In the genomic region with DNA sequence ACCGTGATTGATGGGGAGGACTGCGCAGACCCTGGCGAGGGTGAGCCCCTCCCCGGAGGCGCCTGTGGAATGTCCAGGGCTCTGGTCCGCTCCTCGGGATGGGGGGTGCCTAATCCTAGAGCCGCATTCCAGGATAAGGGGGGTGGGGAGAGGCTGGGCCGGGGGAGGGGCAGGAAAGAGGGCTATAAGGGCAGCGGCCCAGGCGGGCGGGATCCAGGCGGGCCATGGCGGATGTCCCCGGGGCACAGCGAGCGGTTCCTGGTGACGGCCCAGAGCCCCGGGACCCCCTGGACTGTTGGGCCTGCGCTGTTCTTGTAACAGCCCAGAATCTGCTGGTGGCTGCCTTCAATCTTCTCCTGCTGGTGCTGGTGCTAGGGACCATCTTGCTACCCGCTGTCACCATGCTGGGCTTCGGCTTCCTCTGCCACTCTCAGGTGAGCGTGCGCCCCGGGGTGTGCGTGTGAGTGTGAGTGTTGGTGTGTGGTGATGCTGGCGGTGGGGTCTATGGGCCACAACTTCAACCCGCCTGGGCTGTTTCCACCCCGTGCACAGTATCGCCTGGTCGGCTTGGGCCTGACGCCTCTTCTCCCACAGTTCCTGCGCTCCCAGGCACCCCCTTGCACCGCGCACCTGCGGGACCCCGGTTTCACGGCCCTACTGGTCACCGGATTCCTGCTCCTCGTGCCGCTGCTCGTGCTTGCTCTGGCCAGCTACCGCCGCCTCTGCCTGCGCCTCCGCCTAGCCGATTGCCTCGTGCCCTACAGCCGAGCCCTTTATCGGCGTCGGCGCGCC, we compare ENCODE assay signal across 8 cellular contexts. TPM values are rescaled to one million over a fixed set of nuclear protein-coding genes. Genes with fewer than 3 reads are reported as not detected.
DNase-seq lines count a peak whose midpoint lies in the region; ATAC-seq and TF ChIP-seq lines count a peak whose summit lies in the region.

A gene with protein sequence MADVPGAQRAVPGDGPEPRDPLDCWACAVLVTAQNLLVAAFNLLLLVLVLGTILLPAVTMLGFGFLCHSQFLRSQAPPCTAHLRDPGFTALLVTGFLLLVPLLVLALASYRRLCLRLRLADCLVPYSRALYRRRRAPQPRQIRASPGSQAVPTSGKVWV (plus strand): TSS at position 216 of the 792 bp plus-strand sequence. CDS start 9 bp downstream, at position 225.

- H2AK5ac ChIP-seq in mesendoderm (ENCODE audit: low read length), result no peak within 1 kb of the TSS

- peak within 1 kb of the TSS; percentile 6 for H3K18ac ChIP-seq in mesendoderm (ENCODE audit: low read length)

- H3K4me3 Mint-ChIP-seq in MCF 10A (ENCODE audit: unreplicated experiment), result no peak within 1 kb of the TSS

- CTCF ChIA-PET in MCF 10A (lab: Yijun Ruan, JAX), result interaction anchor here (0.6 to 0.9 kb wide), 2 partner anchors 21 to 114 kb away, joined by 3 read pairs; no protein-coding TSS in a partner anchor

- H3K4me1 Mint-ChIP-seq in MCF 10A (ENCODE audit: insufficient read depth, unreplicated experiment), result peaks cover 7% of the 10 kb centered on the region

- peak within 1 kb of the TSS; percentile 96 for H3K23ac ChIP-seq in mesendoderm (ENCODE audit: low read length)

- POLR2A ChIA-PET in MCF 10A (lab: Yijun Ruan, JAX), result interaction anchor here (2.1 to 3.1 kb wide), 3 partner anchors 12 to 112 kb away, joined by 9 to 70 read pairs (median 65); a partner anchor contains a TSS

- no peaks in the 10 kb centered on the region for H3K9me3 ChIP-seq in breast epithelium

- no peak within 1 kb of the TSS for H3K27ac Mint-ChIP-seq in MCF 10A (ENCODE audit: low read depth, unreplicated experiment)

- H3K4ac ChIP-seq in mesendoderm (ENCODE audit: low read depth, low read length), result no peak within 1 kb of the TSS

- no TSS peak for BruUV-seq in MCF 10A (replicated peaks; lab: Mats Ljungman, UMichigan)

- H3K27ac ChIP-seq in breast epithelium, result peak within 1 kb of the TSS; percentile 95 to 97
- no peak within 1 kb of the TSS for H3K27ac ChIP-seq in mesendoderm (ENCODE audit: low read depth, low read length)
- H3K27ac ChIP-seq in urinary bladder (ENCODE audit: low read depth), result peak within 1 kb of the TSS; percentile 61

- H3K36me3 Mint-ChIP-seq in MCF 10A (ENCODE audit: insufficient read depth, unreplicated experiment), result peaks cover 24% of the 10 kb centered on the region

- H3K27me3 ChIP-seq in breast epithelium (no peaks in the 10 kb centered on the region), mesendoderm (ENCODE audit: insufficient read depth, low read length, poor library complexity) (peaks cover 9% of the 10 kb centered on the region)

- H3K4me3 ChIP-seq in breast epithelium (peak within 1 kb of the TSS; percentile 55 to 87 (median 73)), choroid plexus epithelial cell (ENCODE audit: low read depth, low read length) (peak within 1 kb of the TSS; percentile 72), mesendoderm (ENCODE audit: low read length) (no peak within 1 kb of the TSS), urinary bladder (ENCODE audit: low read depth, low read length) (peak within 1 kb of the TSS; percentile 41)

- ATAC-seq in GM18502 (IDR thresholded peaks at IDR 0.05; ENCODE audit: poor library complexity, unreplicated experiment) (no peak), HG03439 (IDR thresholded peaks at IDR 0.05; ENCODE audit: unreplicated experiment) (no peak)

- H4K5ac ChIP-seq in mesendoderm (ENCODE audit: low read length), result no peak within 1 kb of the TSS

- no peak for TF ChIP-seq CTCF in breast epithelium (IDR thresholded peaks at IDR 0.05)
- TF ChIP-seq CTCF in MCF 10A (IDR thresholded peaks at IDR 0.05; ENCODE audit: unreplicated experiment), result no peak
- no peak for TF ChIP-seq CTCF in choroid plexus epithelial cell (conservative IDR thresholded peaks at IDR 0.05; ENCODE audit: low read depth, low read length)

- no peak for TF ChIP-seq POLR2A in breast epithelium (IDR thresholded peaks at IDR 0.05)

- peaks cover 6% of the 10 kb centered on the region for H3K79me1 ChIP-seq in mesendoderm (ENCODE audit: low read length)

- H2BK5ac ChIP-seq in mesendoderm (ENCODE audit: low read length), result no peak within 1 kb of the TSS

- intact Hi-C loops in breast epithelium (cut with DNase I; ENCODE audit: low total_unique reads) (loop anchor here (1.0 to 5.0 kb wide), 2 partner anchors 48 to 187 kb away; no protein-coding TSS in a partner anchor), MCF 10A (cut with micrococcal nuclease) (no loop called here)

- no peak within 1 kb of the TSS for H2BK15ac ChIP-seq in mesendoderm (replicated peaks; ENCODE audit: low read depth)

- no CpG with 5 or more reads among the region's 54 CpGs for WGBS in mesendoderm (ENCODE audit: extremely low coverage, insufficient coverage, low lambda C conversion rate)
- WGBS in urinary bladder, result 36% methylated on average over 54 of the region's 54 CpGs

- H2BK120ac ChIP-seq in mesendoderm (ENCODE audit: low read depth, low read length), result no peak within 1 kb of the TSS

- no peaks in the 10 kb centered on the region for H3K9me3 Mint-ChIP-seq in MCF 10A (ENCODE audit: unreplicated experiment)

- no peaks in the 10 kb centered on the region for H3K79me2 ChIP-seq in mesendoderm (ENCODE audit: control insufficient read depth, insufficient read depth, low read length)

- H3K36me3 ChIP-seq in breast epithelium, result no peaks in the 10 kb centered on the region
- H3K36me3 ChIP-seq in mesendoderm (ENCODE audit: control insufficient read depth, insufficient read depth, low read length), result no peaks in the 10 kb centered on the region
- peaks cover 2% of the 10 kb centered on the region for H3K36me3 ChIP-seq in urinary bladder (ENCODE audit: insufficient read depth)

- H3K4me1 ChIP-seq in breast epithelium (peaks cover 8 to 21% of the 10 kb centered on the region in 2 donors), mesendoderm (ENCODE audit: control insufficient read depth, low read depth, low read length) (peaks cover 7% of the 10 kb centered on the region), urinary bladder (ENCODE audit: insufficient read depth) (no peaks in the 10 kb centered on the region)

- H3K27me3 Mint-ChIP-seq in MCF 10A (ENCODE audit: insufficient read depth, unreplicated experiment), result no peaks in the 10 kb centered on the region

- DNase-seq in breast epithelium (ENCODE audit: low spot score in 2 of 2), result peak in 1 of 2 donors; percentile 50
- no peak for DNase-seq in MCF 10A (ENCODE audit: unreplicated experiment)
- peak; percentile 16 for DNase-seq in choroid plexus epithelial cell (ENCODE audit: low read depth)
- DNase-seq in mesendoderm, result peak; percentile 88
- no peak for DNase-seq in SIG-M5 (lab: John Stamatoyannopoulos, UW)

- peak within 1 kb of the TSS; percentile 74 for H3K4me2 ChIP-seq in mesendoderm (ENCODE audit: low read length)

- peak within 1 kb of the TSS; percentile 86 for H3K56ac ChIP-seq in mesendoderm (ENCODE audit: low read length)

- H4K8ac ChIP-seq in mesendoderm (ENCODE audit: low read depth, low read length), result no peak within 1 kb of the TSS

- peak within 1 kb of the TSS; percentile 27 for H3K9ac ChIP-seq in mesendoderm (ENCODE audit: low read length)

RNA-seq across cellular contexts. Expression of the gene that starts here (rescaled TPM):
- total RNA-seq in breast epithelium (10 to 100 TPM in 1 of 3 donors, 1 to 10 TPM in 2; 4.8 to 21.0 (median 5.7) TPM), MCF 10A (2022) (3.5 and 4.4 TPM in 2 replicates), urinary bladder (8.1 TPM)
- polyA plus RNA-seq in mesendoderm (2013, experiment 1 of 2), result 2.9 TPM
- polyA plus RNA-seq in mesendoderm (2013, experiment 2 of 2), result 2.3 TPM
- polyA plus RNA-seq in urinary bladder, result 37.0 TPM

Comparison
In these comparisons a context has a peak if more than half of its experiments do, and no peak if none do; other contexts are left out.
1. DNase-seq: peak in choroid plexus epithelial cell (single experiment) and mesendoderm (single experiment); none in MCF 10A (single experiment) and SIG-M5 (single experiment).